Comparison of ENCODE assay signal across 24 cellular contexts in genomic region chr9:135039916-135040645, GRCh38. TPM values are rescaled to one million over a fixed set of nuclear protein-coding genes. Genes with fewer than 3 reads are reported as not detected.
DNase-seq lines count a peak whose midpoint lies in the region; ATAC-seq and TF ChIP-seq lines count a peak whose summit lies in the region.
"Had no signal": no experiment of that assay in that cellular context is flagged by ENCODE, and none has a peak within 500 bp of the region (broad histone marks: within the 10 kb centered on the region; RNA-seq: fewer than 3 reads in every experiment).

No MANE protein-coding gene starts in this region.

- no peaks in the 10 kb centered on the region for H3K36me3 Mint-ChIP-seq in activated CD8-positive, alpha-beta memory T cell treated with anti-CD3 and anti-CD28 coated beads, Interleukin-2, amount 10 ng/mL, durations not matched to agents 7 days and 5 days

- ATAC-seq in activated CD8-positive, alpha-beta memory T cell treated with anti-CD3 and anti-CD28 coated beads, Interleukin-2, amount 10 ng/mL, durations not matched to agents 7 days and 5 days, result no peak
- no peak for ATAC-seq in GM19324 (IDR thresholded peaks at IDR 0.05; ENCODE audit: low FRiP score, unreplicated experiment)
- no peak for ATAC-seq in right cardiac atrium
- ATAC-seq: GM12878 had no signal

- CTCF ChIA-PET in activated CD8-positive, alpha-beta memory T cell treated with anti-CD3 and anti-CD28 coated beads, Interleukin-2, amount 10 ng/mL, durations not matched to agents 7 days and 5 days (lab: Charles Lee), result no interaction called here

- H3K9me3 ChIP-seq in sigmoid colon, result no peaks in the 10 kb centered on the region
- no peaks in the 10 kb centered on the region for H3K9me3 ChIP-seq in right cardiac atrium (ENCODE audit: control insufficient read depth, low read length)
- H3K9me3 ChIP-seq: Caco-2, SK-N-SH had no signal

- no peak overlapping the region for H3K27ac Mint-ChIP-seq in activated CD8-positive, alpha-beta memory T cell treated with anti-CD3 and anti-CD28 coated beads, Interleukin-2, amount 10 ng/mL, durations not matched to agents 7 days and 5 days
- H3K27ac Mint-ChIP-seq: B cell; CD4-positive, alpha-beta T cell had no signal

- H3K4me1 ChIP-seq in sigmoid colon (no peaks in the 10 kb centered on the region), right cardiac atrium (ENCODE audit: control insufficient read depth, insufficient read depth, low read length) (no peaks in the 10 kb centered on the region)
- H3K4me1 ChIP-seq: Caco-2 had no signal

- H3K4me3 ChIP-seq in sigmoid colon, result no peak overlapping the region
- H3K4me3 ChIP-seq in right cardiac atrium (ENCODE audit: low read length), result no peak overlapping the region
- H3K4me3 ChIP-seq: GM12878 had no signal

- no peak overlapping the region for H3K27ac ChIP-seq in sigmoid colon
- no peak overlapping the region for H3K27ac ChIP-seq in right cardiac atrium (ENCODE audit: low read length)
- H3K27ac ChIP-seq: KMS-11 had no signal

- H3K27me3 Mint-ChIP-seq in activated CD8-positive, alpha-beta memory T cell treated with anti-CD3 and anti-CD28 coated beads, Interleukin-2, amount 10 ng/mL, durations not matched to agents 7 days and 5 days, result no peaks in the 10 kb centered on the region

- intact Hi-C loops in sigmoid colon (cut with DNase I), result no loop called here
- intact Hi-C loops in right cardiac atrium (cut with DNase I), result no loop called here

- H3K27me3 ChIP-seq in sigmoid colon (peaks cover 0 to 15% (median 0%) of the 10 kb centered on the region in 3 donors), right cardiac atrium (ENCODE audit: control insufficient read depth, insufficient read depth) (no peaks in the 10 kb centered on the region)

- no peaks in the 10 kb centered on the region for H3K36me3 ChIP-seq in sigmoid colon

- no peak overlapping the region for H3K4me3 Mint-ChIP-seq in activated CD8-positive, alpha-beta memory T cell treated with anti-CD3 and anti-CD28 coated beads, Interleukin-2, amount 10 ng/mL, durations not matched to agents 7 days and 5 days
- H3K4me3 Mint-ChIP-seq: B cell; CD4-positive, alpha-beta T cell had no signal

- TF ChIP-seq POLR2A in sigmoid colon (IDR thresholded peaks at IDR 0.05), result no peak

- peak; percentile 11 for DNase-seq in activated CD8-positive, alpha-beta memory T cell treated with anti-CD3 and anti-CD28 coated beads for 24 hours
- no peak for DNase-seq in activated CD8-positive, alpha-beta memory T cell treated with anti-CD3 and anti-CD28 coated beads, Interleukin-2, amount 50 U/mL, for 4 hours
- peak; percentile 2 for DNase-seq in activated CD8-positive, alpha-beta memory T cell treated with anti-CD3 and anti-CD28 coated beads, Interleukin-2, amount 10 ng/mL, durations not matched to agents 7 days and 5 days
- peak; percentile 27 for DNase-seq in sigmoid colon
- DNase-seq in H4 (ENCODE audit: low spot score), result no peak
- DNase-seq in SW 1271 (lab: John Stamatoyannopoulos, UW), result no peak
- no peak for DNase-seq in right cardiac atrium
- DNase-seq: DMS153, EL, GOT3, MV-4-11, NCI-H1417 treated with DMSO at 0.1 percent for 48 hours, NCI-H187 treated with DMSO at 0.1 percent for 48 hours, NCI-H446 treated with DMSO at 0.1 percent for 48 hours, SHP77 treated with DMSO at 0.1 percent for 48 hours, SK-N-SH had no signal

- 51 to 73% methylated on average over 9 of the region's 9 CpGs for WGBS in sigmoid colon, 2 donors
- WGBS in right cardiac atrium, result 65% methylated on average over 9 of the region's 9 CpGs

- TF ChIP-seq CTCF in sigmoid colon (IDR thresholded peaks at IDR 0.05), result no peak

- TF ChIP-seq EP300 in sigmoid colon (IDR thresholded peaks at IDR 0.05), result no peak

- no peaks in the 10 kb centered on the region for H3K9me3 Mint-ChIP-seq in activated CD8-positive, alpha-beta memory T cell treated with anti-CD3 and anti-CD28 coated beads, Interleukin-2, amount 10 ng/mL, durations not matched to agents 7 days and 5 days (ENCODE audit: low read depth)
- H3K9me3 Mint-ChIP-seq: CD4-positive, alpha-beta T cell had no signal

- no peaks in the 10 kb centered on the region for H3K4me1 Mint-ChIP-seq in activated CD8-positive, alpha-beta memory T cell treated with anti-CD3 and anti-CD28 coated beads, Interleukin-2, amount 10 ng/mL, durations not matched to agents 7 days and 5 days
- H3K4me1 Mint-ChIP-seq: B cell had no signal

RNA-seq across cellular contexts. Expression of gene OLFM1, which starts 47.4 kb away (rescaled TPM):
- under 1 TPM in 1 of 2 experiments, not detected in 1; 0.30 TPM for total RNA-seq in activated CD8-positive, alpha-beta memory T cell treated with anti-CD3 and anti-CD28 coated beads, Interleukin-2, amount 10 ng/mL, durations not matched to agents 7 days and 5 days
- 10 to 100 TPM; 13.3 to 19.3 (median 17.2) TPM for total RNA-seq in sigmoid colon
- 10 to 100 TPM in 1 of 3 donors, 1 to 10 TPM in 2; 1.2 to 13.6 (median 4.2) TPM for polyA plus RNA-seq in sigmoid colon
- total RNA-seq in H4 (2014; rRNA removed; shearing (Covaris generic)), result 34.9 and 50.8 TPM in 2 replicates
- total RNA-seq in right cardiac atrium, result 10 to 100 TPM in 2 of 4 donors, 1 to 10 TPM in 2; 8.8 to 19.0 (median 9.5) TPM
- 19.1 TPM for polyA plus RNA-seq in right cardiac atrium
- total RNA-seq: B cell; Caco-2; CD4-positive, alpha-beta T cell; GM12878; HT-29; OCI-LY7 had no signal
- polyA plus RNA-seq: GM12878 had no signal

Comparison
In these comparisons a context has a peak if more than half of its experiments do, and no peak if none do; other contexts are left out.
1. DNase-seq: peak in activated CD8-positive, alpha-beta memory T cell treated with anti-CD3 and anti-CD28 coated beads for 24 hours (single experiment), activated CD8-positive, alpha-beta memory T cell treated with anti-CD3 and anti-CD28 coated beads, Interleukin-2, amount 10 ng/mL, durations not matched to agents 7 days and 5 days (single experiment) and sigmoid colon (single experiment); none in activated CD8-positive, alpha-beta memory T cell treated with anti-CD3 and anti-CD28 coated beads, Interleukin-2, amount 50 U/mL, for 4 hours (single experiment), H4 (single experiment), SW 1271 (0 of 2) and right cardiac atrium (0 of 3).
2. RNA of gene OLFM1, which starts 47.4 kb away (total RNA-seq): 34.9 to 50.8 TPM in H4, 13.3 to 19.3 TPM in sigmoid colon and 8.8 to 19.0 TPM in right cardiac atrium; 0.30 TPM in activated CD8-positive, alpha-beta memory T cell treated with anti-CD3 and anti-CD28 coated beads, Interleukin-2, amount 10 ng/mL, durations not matched to agents 7 days and 5 days; every median in the first group is over 4 times any median in the second.